Comparison of ENCODE assay signal across 9 cellular contexts in the genomic region with DNA sequence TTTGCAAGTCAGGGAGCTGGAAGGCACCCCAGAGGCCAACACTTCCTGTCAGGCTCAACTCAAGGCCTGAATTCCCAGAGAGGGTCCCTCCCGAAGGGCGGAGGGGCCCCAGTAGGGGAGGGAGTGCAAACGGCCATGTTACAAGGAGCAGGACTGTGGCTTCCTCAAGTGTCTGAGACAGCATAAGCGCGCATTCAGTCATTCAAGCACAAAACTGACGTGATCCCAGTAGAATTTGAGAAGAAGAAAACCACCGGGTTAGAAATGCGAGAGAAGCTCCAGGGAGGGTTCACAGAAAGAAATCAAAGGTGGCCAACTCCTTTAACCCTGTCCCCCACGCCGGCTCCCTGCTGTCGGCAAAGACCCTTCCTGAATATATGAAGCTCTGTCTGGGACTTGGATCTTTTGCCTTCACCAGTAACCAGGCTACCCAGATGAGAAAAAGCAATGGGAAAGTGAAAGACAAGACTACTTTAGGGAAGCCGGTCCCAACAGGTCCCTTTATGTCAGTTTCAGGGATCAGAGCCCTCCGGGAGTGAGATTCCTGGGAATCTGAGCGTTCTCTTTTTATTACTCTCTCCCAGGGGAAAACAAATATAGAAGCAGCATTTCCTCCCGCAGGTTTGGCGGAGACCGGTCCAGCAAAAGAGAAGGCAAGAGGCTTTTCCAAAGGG. TPM values are rescaled to one million over a fixed set of nuclear protein-coding genes. Genes with fewer than 3 reads are reported as not detected.
DNase-seq lines count a peak whose midpoint lies in the region; FAIRE-seq and TF ChIP-seq lines count a peak whose summit lies in the region.
"Had no signal": no experiment of that assay in that cellular context is flagged by ENCODE, and none has a peak within 500 bp of the region (broad histone marks: within the 10 kb centered on the region; RNA-seq: fewer than 3 reads in every experiment).

No MANE protein-coding gene starts in this region.

- no peak for TF ChIP-seq POLR2A in GM12891 (IDR thresholded peaks at IDR 0.05; ENCODE audit: low read depth, low read length)

- H3K27ac ChIP-seq in duodenal mucosa (ENCODE audit: low read depth, low read length): peak overlapping the region; percentile 49

- CTCF ChIA-PET in activated CD4-positive, alpha-beta T cell treated with anti-CD3 and anti-CD28 coated beads, Interleukin-2, amount 10 ng/mL, durations not matched to agents 7 days and 5 days (lab: Charles Lee): interaction anchor here (0.9 to 1.4 kb wide), 2 partner anchors 9 to 11 kb away, joined by 3 to 4 read pairs; no protein-coding TSS in a partner anchor

- peaks cover 4 to 16% of the 10 kb centered on the region in 2 donors for H3K4me1 ChIP-seq in duodenal mucosa (ENCODE audit: control insufficient read depth in 1 of 2, insufficient read depth in 2 of 2, low read length in 2 of 2)

- H3K36me3 Mint-ChIP-seq in activated CD4-positive, alpha-beta T cell treated with anti-CD3 and anti-CD28 coated beads, Interleukin-2, amount 10 ng/mL, durations not matched to agents 7 days and 5 days (ENCODE audit: low read depth): no peaks in the 10 kb centered on the region
- no peaks in the 10 kb centered on the region for H3K36me3 Mint-ChIP-seq in mesothelial cell of epicardium
- no peaks in the 10 kb centered on the region for H3K36me3 Mint-ChIP-seq in type B pancreatic cell

- TF ChIP-seq CTCF in mesothelial cell of epicardium (IDR thresholded peaks at IDR 0.05; ENCODE audit: unreplicated experiment): no peak
- no peak for TF ChIP-seq CTCF in type B pancreatic cell (conservative IDR thresholded peaks at IDR 0.05)

- no peaks in the 10 kb centered on the region for H3K9me3 ChIP-seq in duodenal mucosa (ENCODE audit: control insufficient read depth in 1 of 2, low read length in 2 of 2)

- peaks cover 13% of the 10 kb centered on the region for H3K4me1 Mint-ChIP-seq in activated CD4-positive, alpha-beta T cell treated with anti-CD3 and anti-CD28 coated beads, Interleukin-2, amount 10 ng/mL, durations not matched to agents 7 days and 5 days
- H3K4me1 Mint-ChIP-seq in mesothelial cell of epicardium (peaks cover 27% of the 10 kb centered on the region), type B pancreatic cell (ENCODE audit: unreplicated experiment) (peaks cover 23% of the 10 kb centered on the region)

- peak overlapping the region; percentile 57 to 65 for H3K4me3 ChIP-seq in duodenal mucosa (ENCODE audit: low read depth in 1 of 2, low read length in 2 of 2)

- no peaks in the 10 kb centered on the region for H3K9me3 Mint-ChIP-seq in activated CD4-positive, alpha-beta T cell treated with anti-CD3 and anti-CD28 coated beads, Interleukin-2, amount 10 ng/mL, durations not matched to agents 7 days and 5 days
- H3K9me3 Mint-ChIP-seq in mesothelial cell of epicardium (peaks cover 5% of the 10 kb centered on the region), type B pancreatic cell (peaks cover 4% of the 10 kb centered on the region)

- POLR2A ChIA-PET in activated CD4-positive, alpha-beta T cell treated with anti-CD3 and anti-CD28 coated beads, Interleukin-2, amount 10 ng/mL, durations not matched to agents 7 days and 5 days (lab: Charles Lee): no interaction called here

- peak overlapping the region; percentile 12 to 31 for H3K9ac ChIP-seq in duodenal mucosa (ENCODE audit: low read depth in 1 of 2, low read length in 2 of 2)

- no peaks in the 10 kb centered on the region for H3K27me3 ChIP-seq in duodenal mucosa (ENCODE audit: control insufficient read depth in 1 of 2, insufficient read depth in 2 of 2, low read length in 2 of 2)

- H3K4me3 Mint-ChIP-seq in activated CD4-positive, alpha-beta T cell treated with anti-CD3 and anti-CD28 coated beads, Interleukin-2, amount 10 ng/mL, durations not matched to agents 7 days and 5 days: peak overlapping the region; percentile 42
- H3K4me3 Mint-ChIP-seq in mesothelial cell of epicardium (peak overlapping the region; percentile 80), type B pancreatic cell (peak overlapping the region; percentile 89)

- no peak for DNase-seq in activated CD4-positive, alpha-beta T cell treated with anti-CD3 and anti-CD28 coated beads, Interleukin-2, amount 10 ng/mL, durations not matched to agents 7 days and 5 days
- DNase-seq in activated CD4-positive, alpha-beta T cell treated with anti-CD3 and anti-CD28 coated beads, Interleukin-2, amount 50 U/mL, for 48 hours: no peak
- no peak for DNase-seq in mesothelial cell of epicardium (ENCODE audit: low spot score in 2 of 2, unreplicated experiment in 2 of 2)
- no peak for DNase-seq in type B pancreatic cell (ENCODE audit: extremely low spot score, unreplicated experiment)
- no peak for DNase-seq in GM12891 (ENCODE audit: insufficient read length, low spot score)
- DNase-seq in NOMO-1 treated with dmso at 0.1 percent for 144 hours (lab: John Stamatoyannopoulos, UW; ENCODE audit: unreplicated experiment): no peak
- DNase-seq in nucleus accumbens (lab: John Stamatoyannopoulos, UW): no peak
- DNase-seq: NCI-H2171 treated with DMSO at 0.1 percent for 48 hours had no signal

- peaks cover 70% of the 10 kb centered on the region for H3K27me3 Mint-ChIP-seq in activated CD4-positive, alpha-beta T cell treated with anti-CD3 and anti-CD28 coated beads, Interleukin-2, amount 10 ng/mL, durations not matched to agents 7 days and 5 days
- peaks cover 61% of the 10 kb centered on the region for H3K27me3 Mint-ChIP-seq in mesothelial cell of epicardium (ENCODE audit: low read depth)
- H3K27me3 Mint-ChIP-seq in type B pancreatic cell: peaks cover 83% of the 10 kb centered on the region

- H3K36me3 ChIP-seq in duodenal mucosa (ENCODE audit: control insufficient read depth in 1 of 2, insufficient read depth in 2 of 2, low read length in 2 of 2): no peaks in the 10 kb centered on the region

- no peak overlapping the region for H3K27ac Mint-ChIP-seq in activated CD4-positive, alpha-beta T cell treated with anti-CD3 and anti-CD28 coated beads, Interleukin-2, amount 10 ng/mL, durations not matched to agents 7 days and 5 days
- peak overlapping the region; percentile 34 for H3K27ac Mint-ChIP-seq in mesothelial cell of epicardium
- H3K27ac Mint-ChIP-seq in type B pancreatic cell: no peak overlapping the region

- no peak for FAIRE-seq in GM12891 (lab: Jason Lieb, UNC)

TF ChIP-seq in GM12891, 5 proteins besides CTCF, POLR2A, EP300 and RAD21:
- TF ChIP-seq SPI1 (IDR thresholded peaks at IDR 0.05; ENCODE audit: low read depth, low read length) (no peak), TAF1 (IDR thresholded peaks at IDR 0.05; ENCODE audit: low read depth, low read length) (no peak), PAX5 (IDR thresholded peaks at IDR 0.05; ENCODE audit: insufficient read depth, low read length, severe bottlenecking) (no peak), POU2F2 (IDR thresholded peaks at IDR 0.05; ENCODE audit: low read depth, low read length) (no peak), POLR2AphosphoS5 (IDR thresholded peaks at IDR 0.05; ENCODE audit: low read depth, low read length) (no peak)

RNA-seq across cellular contexts. Expression of a gene that starts 1.3 kb away (rescaled TPM):
- total RNA-seq in activated CD4-positive, alpha-beta T cell treated with anti-CD3 and anti-CD28 coated beads, Interleukin-2, amount 10 ng/mL, durations not matched to agents 7 days and 5 days: 1 to 10 TPM; 1.1 to 1.8 TPM
- total RNA-seq in mesothelial cell of epicardium (4.0 to 5.7 TPM (median 5.7 TPM) in 3 replicates), type B pancreatic cell (ENCODE audit: low replicate concordance) (1.9 and 6.4 TPM in 2 replicates)
- 4.9 TPM for polyA plus RNA-seq in GM12891 (2012; ENCODE audit: low read depth, missing spikeins)
